Comparison of ENCODE assay signal across 1 cellular context in the genomic region with DNA sequence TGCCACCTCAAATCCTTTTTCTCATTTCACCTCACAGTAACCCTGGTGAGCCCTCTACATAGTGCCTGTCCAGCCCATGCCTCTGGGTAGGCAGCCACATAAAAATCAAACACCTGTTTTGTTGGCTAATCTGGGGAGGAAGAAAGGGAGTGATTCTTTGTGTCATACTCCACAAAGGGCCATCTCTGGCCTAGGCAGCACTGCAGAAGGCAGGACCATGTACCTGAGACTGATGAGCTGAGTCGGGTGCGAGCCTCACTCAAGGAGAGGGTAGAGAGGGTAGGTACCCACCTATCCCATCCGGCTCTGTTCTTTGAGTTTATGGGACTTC.
TF ChIP-seq lines count a peak whose summit lies in the region.

No MANE protein-coding gene starts in this region.

TF ChIP-seq in H1, 55 proteins besides CTCF, POLR2A, EP300 and RAD21:
- no peak; the same call in 1 of the 2 replicates for TF ChIP-seq POLR2AphosphoS5 (IDR thresholded peaks at IDR 0.05; ENCODE audit: low read depth, low read length)
- TF ChIP-seq SIX5 (IDR thresholded peaks at IDR 0.05; ENCODE audit: low read depth, low read length): no peak
- TF ChIP-seq SP2 (IDR thresholded peaks at IDR 0.05; ENCODE audit: low read length): no peak
- no peak for TF ChIP-seq TAF7 (optimal IDR thresholded peaks at IDR 0.05; ENCODE audit: borderline replicate concordance, low read depth, low read length)
- no peak for TF ChIP-seq SIRT6 (IDR thresholded peaks at IDR 0.05; ENCODE audit: low read length)
- TF ChIP-seq MAFK (IDR thresholded peaks at IDR 0.05; ENCODE audit: low read depth, low read length): no peak
- no peak for TF ChIP-seq HDAC2 (IDR thresholded peaks at IDR 0.05; ENCODE audit: borderline replicate concordance in 1 of 2, low read depth in 2 of 2, low read length in 2 of 2)
- TF ChIP-seq RFX5 (IDR thresholded peaks at IDR 0.05; ENCODE audit: borderline replicate concordance, low read depth, low read length): no peak
